ENCODE assay signal across 7 cellular contexts in genomic region chr3:141105828-141106628, GRCh38. TPM values are rescaled to one million over a fixed set of nuclear protein-coding genes. Genes with fewer than 3 reads are reported as not detected.
A peak's percentile ranks its signal among the peaks of the same experiment; 100 is the strongest.
DNase-seq lines count a peak whose midpoint lies in the region; TF ChIP-seq lines count a peak whose summit lies in the region.

No MANE protein-coding gene starts in this region.

- H3K27me3 ChIP-seq in OCI-LY3 (ENCODE audit: low read depth, low read length) (no peaks in the 10 kb centered on the region), neural cell (ENCODE audit: insufficient read depth, low read depth, low read length) (no peaks in the 10 kb centered on the region), thyroid gland (no peaks in the 10 kb centered on the region)

- no peak overlapping the region for H3K9ac ChIP-seq in OCI-LY3 (ENCODE audit: low read length)
- no peak overlapping the region for H3K9ac ChIP-seq in neural cell (ENCODE audit: low read length)

- H3K4me3 ChIP-seq in OCI-LY3 (ENCODE audit: low read length) (no peak overlapping the region), neural cell (ENCODE audit: low read length) (no peak overlapping the region), thyroid gland (replicated peaks in 1 of 3) (no peak overlapping the region)

- H3K79me2 ChIP-seq in OCI-LY3 (ENCODE audit: low read length), result no peaks in the 10 kb centered on the region
- no peaks in the 10 kb centered on the region for H3K79me2 ChIP-seq in neural cell (replicated peaks; ENCODE audit: insufficient read depth, low read length)

- TF ChIP-seq POLR2A in thyroid gland (IDR thresholded peaks at IDR 0.05), result no peak

- intact Hi-C loops in thyroid gland (cut with DNase I), result loop anchor here (10.0 kb wide), 1 partner anchor 101 kb away; no protein-coding TSS in a partner anchor

- TF ChIP-seq CTCF in GM12873 (IDR thresholded peaks at IDR 0.05; ENCODE audit: insufficient read depth, low read depth, low read length, missing control alignments) (peak; percentile 67), OCI-LY3 (IDR thresholded peaks at IDR 0.05; ENCODE audit: low read depth, low read length) (peak; percentile 82), neural cell (IDR thresholded peaks at IDR 0.05; ENCODE audit: poor library complexity, severe bottlenecking) (peak; percentile 82), thyroid gland (IDR thresholded peaks at IDR 0.05) (peak; percentile 22 to 75 (median 65))

- H2AFZ ChIP-seq in OCI-LY3 (ENCODE audit: low read depth, low read length), result no peak overlapping the region
- H2AFZ ChIP-seq in neural cell (ENCODE audit: low read depth, low read length), result no peak overlapping the region

- H3K36me3 ChIP-seq in OCI-LY3 (replicated peaks; ENCODE audit: low read depth, low read length), result no peaks in the 10 kb centered on the region
- H3K36me3 ChIP-seq in neural cell (ENCODE audit: insufficient read depth, low read length), result no peaks in the 10 kb centered on the region
- no peaks in the 10 kb centered on the region for H3K36me3 ChIP-seq in thyroid gland

- no peaks in the 10 kb centered on the region for H3K4me1 ChIP-seq in OCI-LY3 (ENCODE audit: low read length)
- H3K4me1 ChIP-seq in thyroid gland, result no peaks in the 10 kb centered on the region

- TF ChIP-seq EP300 in Ishikawa (IDR thresholded peaks at IDR 0.05; ENCODE audit: borderline replicate concordance) (no peak), neural cell (conservative IDR thresholded peaks at IDR 0.05; ENCODE audit: poor library complexity, severe bottlenecking) (no peak)

- H3K27ac ChIP-seq in OCI-LY3 (ENCODE audit: low read length), result no peak overlapping the region
- no peak overlapping the region for H3K27ac ChIP-seq in neural cell (ENCODE audit: low read length)
- H3K27ac ChIP-seq in thyroid gland, result no peak overlapping the region

- no peaks in the 10 kb centered on the region for H3K9me2 ChIP-seq in neural cell (ENCODE audit: insufficient read depth, low read length)

- no peaks in the 10 kb centered on the region for H3F3A ChIP-seq in neural cell (ENCODE audit: insufficient read depth, low read length, poor library complexity, severe bottlenecking)

- DNase-seq in activated T-cell treated with anti-CD3 and anti-CD28 coated beads for 4 hours (peak; percentile 48), fibroblast of gingiva (ENCODE audit: low read depth) (peak; percentile 78), thyroid gland (peak; percentile 76 to 79)

- H4K20me1 ChIP-seq in OCI-LY3 (ENCODE audit: insufficient read depth, low read length) (no peaks in the 10 kb centered on the region), neural cell (ENCODE audit: insufficient read depth) (no peaks in the 10 kb centered on the region)

- WGBS in thyroid gland, 2 donors, result 39 to 40% methylated on average over 7 of the region's 7 CpGs

- no peaks in the 10 kb centered on the region for H3K9me3 ChIP-seq in OCI-LY3 (ENCODE audit: insufficient read depth, low read length)
- H3K9me3 ChIP-seq in neural cell (ENCODE audit: low read length), result no peaks in the 10 kb centered on the region
- H3K9me3 ChIP-seq in thyroid gland, result no peaks in the 10 kb centered on the region

- no peak overlapping the region for H3K4me2 ChIP-seq in OCI-LY3 (ENCODE audit: low read length)
- no peak overlapping the region for H3K4me2 ChIP-seq in neural cell (ENCODE audit: low read length)

- TF ChIP-seq RAD21 in Ishikawa (IDR thresholded peaks at IDR 0.05; ENCODE audit: low read depth) (peak; percentile 76), neural cell (conservative IDR thresholded peaks at IDR 0.05) (peak; percentile 79)

TF ChIP-seq in Ishikawa, 13 proteins besides CTCF, POLR2A, EP300 and RAD21:
- TF ChIP-seq, protein P1, sequence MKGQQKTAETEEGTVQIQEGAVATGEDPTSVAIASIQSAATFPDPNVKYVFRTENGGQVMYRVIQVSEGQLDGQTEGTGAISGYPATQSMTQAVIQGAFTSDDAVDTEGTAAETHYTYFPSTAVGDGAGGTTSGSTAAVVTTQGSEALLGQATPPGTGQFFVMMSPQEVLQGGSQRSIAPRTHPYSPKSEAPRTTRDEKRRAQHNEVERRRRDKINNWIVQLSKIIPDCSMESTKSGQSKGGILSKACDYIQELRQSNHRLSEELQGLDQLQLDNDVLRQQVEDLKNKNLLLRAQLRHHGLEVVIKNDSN (IDR thresholded peaks at IDR 0.05), result no peak
- no peak for TF ChIP-seq EGR1 (IDR thresholded peaks at IDR 0.05)
- peak; percentile 50; the same call in 1 of the 2 replicates for TF ChIP-seq TEAD4 (IDR thresholded peaks at IDR 0.05)
TF ChIP-seq in Ishikawa: peak in this region for 1.

TF ChIP-seq in neural cell, 6 proteins besides CTCF, POLR2A, EP300 and RAD21:
- TF ChIP-seq REST (IDR thresholded peaks at IDR 0.05; ENCODE audit: borderline replicate concordance) (no peak), TAF1 (IDR thresholded peaks at IDR 0.05; ENCODE audit: low read depth) (no peak), POLR2AphosphoS5 (IDR thresholded peaks at IDR 0.05) (no peak), EZH2 (IDR thresholded peaks at IDR 0.05; ENCODE audit: borderline replicate concordance, insufficient read depth, low read length, poor library complexity, severe bottlenecking) (no peak), SMC3 (conservative IDR thresholded peaks at IDR 0.05; ENCODE audit: poor library complexity) (peak; percentile 89), MXI1 (conservative IDR thresholded peaks at IDR 0.05; ENCODE audit: poor library complexity, severe bottlenecking) (no peak)

RNA-seq across cellular contexts. Expression of gene SPSB4, which starts 54.9 kb away (rescaled TPM):
- 6.1 and 7.7 TPM in 2 replicates for polyA plus RNA-seq in neural cell
- 10.9 and 13.6 TPM in 2 replicates for polyA minus RNA-seq in neural cell
- 1 to 10 TPM in 1 of 4 donors, not detected in 3; 1.2 TPM for total RNA-seq in thyroid gland
